ENCODE assay signal across 12 cellular contexts in the genomic region with DNA sequence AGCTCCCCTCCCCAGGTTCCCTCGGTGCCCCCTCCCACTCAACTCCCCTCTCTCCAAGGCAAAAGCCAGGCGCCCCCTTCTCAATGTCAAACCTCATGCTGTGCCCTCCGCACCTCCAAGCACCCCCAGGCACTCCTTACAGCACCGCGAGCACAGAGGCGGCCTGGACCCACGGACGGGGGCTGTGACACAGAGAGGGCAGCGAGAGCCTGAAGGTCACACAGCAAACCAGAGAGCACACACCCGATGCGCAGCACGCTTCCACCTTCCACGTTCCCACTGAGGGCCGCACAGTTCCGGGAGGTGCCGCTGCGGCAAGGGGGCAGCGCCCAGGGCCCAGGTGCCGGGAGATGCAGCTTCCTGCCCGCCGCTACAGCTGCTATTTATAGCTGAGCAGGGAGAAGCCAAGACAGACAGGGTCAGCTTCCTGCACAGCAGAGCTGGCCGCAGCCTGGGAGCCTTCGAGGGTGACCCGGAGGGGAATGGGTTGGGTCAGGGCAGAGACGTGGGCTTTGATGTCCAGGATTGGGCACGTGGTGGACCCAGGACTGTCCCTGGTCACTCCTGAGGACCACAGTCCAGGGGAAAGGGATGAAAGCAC. TPM values are rescaled to one million over a fixed set of nuclear protein-coding genes. Genes with fewer than 3 reads are reported as not detected.
DNase-seq lines count a peak whose midpoint lies in the region; ATAC-seq and TF ChIP-seq lines count a peak whose summit lies in the region.
"Had no signal": no experiment of that assay in that cellular context is flagged by ENCODE, and none has a peak within 500 bp of the region (broad histone marks: within the 10 kb centered on the region; RNA-seq: fewer than 3 reads in every experiment).

No MANE protein-coding gene starts in this region.

- H3K4me3 ChIP-seq in BLaER1 treated with 17β-estradiol and CSF1 and Interleukin-3, amounts not matched to agents 10 nM and 100 nM = peak overlapping the region in 4 of 10 experiments; percentile 23 to 36 (median 31); a peak in 4 of 20 replicates
- H3K4me3 ChIP-seq in Jurkat, Clone E6-1 (ENCODE audit: low read length) = peak overlapping the region; percentile 37
- H3K4me3 ChIP-seq in lower leg skin (ENCODE audit: low read depth, poor library complexity, severe bottlenecking) (no peak overlapping the region), Karpas-422 (ENCODE audit: low read length) (no peak overlapping the region), PC-3 (ENCODE audit: low read length) (no peak overlapping the region)

- no peaks in the 10 kb centered on the region for H3F3A ChIP-seq in PC-3 (ENCODE audit: low read length, unreplicated experiment)

- H3K9ac ChIP-seq in BLaER1 treated with 17β-estradiol and CSF1 and Interleukin-3, amounts not matched to agents 10 nM and 100 nM = peak overlapping the region; percentile 13 to 77 (median 42); a peak in 20 of 22 replicates
- no peak overlapping the region for H3K9ac ChIP-seq in Karpas-422 (ENCODE audit: low read length)
- no peak overlapping the region for H3K9ac ChIP-seq in PC-3 (ENCODE audit: low read length)

- H3K4me1 Mint-ChIP-seq in dendritic cell treated with granulocyte-macrophage colony-stimulating factor and Interleukin-4, amounts not matched to agents 40 ng/mL and 50 ng/mL, for 4 days (ENCODE audit: low read depth) = peaks cover 100% of the 10 kb centered on the region
- H3K4me1 Mint-ChIP-seq in natural killer cell = peaks cover 29 to 62% of the 10 kb centered on the region in 2 donors

- H3K27ac Mint-ChIP-seq in dendritic cell treated with granulocyte-macrophage colony-stimulating factor and Interleukin-4, amounts not matched to agents 40 ng/mL and 50 ng/mL, for 4 days = peak overlapping the region; percentile 98
- H3K27ac Mint-ChIP-seq in natural killer cell = no peak overlapping the region

- H3K27me3 Mint-ChIP-seq in dendritic cell treated with granulocyte-macrophage colony-stimulating factor and Interleukin-4, amounts not matched to agents 40 ng/mL and 50 ng/mL, for 4 days = no peaks in the 10 kb centered on the region
- H3K27me3 Mint-ChIP-seq in natural killer cell (ENCODE audit: low read depth in 2 of 2) = no peaks in the 10 kb centered on the region

- ATAC-seq in natural killer cell (peak in 2 of 3 donors; percentile 21 to 35), GM19395 (IDR thresholded peaks at IDR 0.05; ENCODE audit: unreplicated experiment) (no peak), PC-3 (no peak)

- 54 to 61% methylated on average over 21 to 23 of the region's 26 CpGs for WGBS in lower leg skin, 2 donors

- peaks cover 68% of the 10 kb centered on the region for H3K36me3 Mint-ChIP-seq in dendritic cell treated with granulocyte-macrophage colony-stimulating factor and Interleukin-4, amounts not matched to agents 40 ng/mL and 50 ng/mL, for 4 days (ENCODE audit: low read depth)
- no peaks in the 10 kb centered on the region for H3K36me3 Mint-ChIP-seq in natural killer cell

- TF ChIP-seq CTCF in natural killer cell (IDR thresholded peaks at IDR 0.05) = no peak
- no peak for TF ChIP-seq CTCF in lower leg skin (IDR thresholded peaks at IDR 0.05)
- TF ChIP-seq CTCF in PC-3 (conservative IDR thresholded peaks at IDR 0.05; ENCODE audit: low read depth, low read length) = no peak

- no peaks in the 10 kb centered on the region for H3K27me3 ChIP-seq in BLaER1 treated with 17β-estradiol and CSF1 and Interleukin-3, amounts not matched to agents 10 nM and 100 nM
- H3K27me3 ChIP-seq in Karpas-422 (ENCODE audit: low read length) (no peaks in the 10 kb centered on the region), PC-3 (ENCODE audit: low read length) (no peaks in the 10 kb centered on the region)

- peak; percentile 52 for DNase-seq in Jurkat, Clone E6-1 (ENCODE audit: low read depth, low spot score)
- DNase-seq in natural killer cell (no peak), lower leg skin (ENCODE audit: low spot score in 2 of 2) (no peak), Karpas-422 (no peak), PC-3 (no peak)
- DNase-seq: activated CD4-positive, alpha-beta T cell treated with anti-CD3 and anti-CD28 coated beads for 1 hour; cortex of kidney; NCI-H1417 had no signal

- peaks cover 99% of the 10 kb centered on the region for H3K79me2 ChIP-seq in Karpas-422 (ENCODE audit: low read length)
- H3K79me2 ChIP-seq in PC-3 (ENCODE audit: low read length) = peaks cover 98% of the 10 kb centered on the region

- CTCF ChIA-PET in PC-3 (lab: Charles Lee) = no interaction called here

- peaks cover 0 to 2% (median under 1%) of the 10 kb centered on the region in 11 experiments; a peak in 6 of 22 replicates for H3K9me3 ChIP-seq in BLaER1 treated with 17β-estradiol and CSF1 and Interleukin-3, amounts not matched to agents 10 nM and 100 nM (replicated peaks in 1 of 11)
- H3K9me3 ChIP-seq in Karpas-422 (ENCODE audit: low read length) (no peaks in the 10 kb centered on the region), PC-3 (ENCODE audit: low read length) (no peaks in the 10 kb centered on the region)

- H3K4me1 ChIP-seq in BLaER1 treated with 17β-estradiol and CSF1 and Interleukin-3, amounts not matched to agents 10 nM and 100 nM = peaks cover 93 to 99% (median 96%) of the 10 kb centered on the region in 10 experiments
- H3K4me1 ChIP-seq in Karpas-422 (ENCODE audit: low read length) (peaks cover 78% of the 10 kb centered on the region), PC-3 (ENCODE audit: insufficient read depth, low read length) (peaks cover 25% of the 10 kb centered on the region)

- H3K9me2 ChIP-seq in Karpas-422 (replicated peaks; ENCODE audit: insufficient read depth, low read length) (no peaks in the 10 kb centered on the region), PC-3 (replicated peaks; ENCODE audit: low read length) (no peaks in the 10 kb centered on the region)

- H3K4me2 ChIP-seq in BLaER1 treated with 17β-estradiol and CSF1 and Interleukin-3, amounts not matched to agents 10 nM and 100 nM = peak overlapping the region; percentile 82 to 98 (median 95)
- H3K4me2 ChIP-seq in Karpas-422 (ENCODE audit: low read depth, low read length, poor library complexity, severe bottlenecking) (no peak overlapping the region), PC-3 (ENCODE audit: low read length) (no peak overlapping the region)

- POLR2A ChIA-PET in PC-3 (lab: Charles Lee; ENCODE audit: unreplicated experiment) = no interaction called here

- H4K20me1 ChIP-seq in BLaER1 treated with 17β-estradiol and CSF1 and Interleukin-3, amounts not matched to agents 10 nM and 100 nM = peaks cover 96 to 100% (median 99%) of the 10 kb centered on the region in 11 experiments
- peaks cover 84% of the 10 kb centered on the region for H4K20me1 ChIP-seq in Karpas-422 (ENCODE audit: insufficient read depth, low read depth, low read length)
- peaks cover 42% of the 10 kb centered on the region for H4K20me1 ChIP-seq in PC-3 (ENCODE audit: low read length)

- peak overlapping the region in 6 of 11 experiments; percentile 28 to 54 (median 38); a peak in 12 of 22 replicates for H3K27ac ChIP-seq in BLaER1 treated with 17β-estradiol and CSF1 and Interleukin-3, amounts not matched to agents 10 nM and 100 nM
- H3K27ac ChIP-seq in Karpas-422 (ENCODE audit: low read length) (no peak overlapping the region), PC-3 (ENCODE audit: low read length) (no peak overlapping the region)
- H3K27ac ChIP-seq: C4-2B had no signal

- H2AFZ ChIP-seq in Karpas-422 (ENCODE audit: low read length) = no peak overlapping the region
- H2AFZ ChIP-seq in PC-3 (ENCODE audit: low read length) = no peak overlapping the region

- H3K4me3 Mint-ChIP-seq in dendritic cell treated with granulocyte-macrophage colony-stimulating factor and Interleukin-4, amounts not matched to agents 40 ng/mL and 50 ng/mL, for 4 days = peak overlapping the region; percentile 62
- H3K4me3 Mint-ChIP-seq in natural killer cell = no peak overlapping the region

- intact Hi-C loops in dendritic cell treated with granulocyte-macrophage colony-stimulating factor and Interleukin-4, amounts not matched to agents 40 ng/mL and 50 ng/mL, for 4 days (cut with micrococcal nuclease) = loop anchor here (5.0 kb wide), 1 partner anchor 162 kb away; no protein-coding TSS in a partner anchor
- intact Hi-C loops in natural killer cell (cut with micrococcal nuclease) = no loop called here
- intact Hi-C loops in lower leg skin (cut with DNase I; ENCODE audit: low total_unique reads) = no loop called here
- intact Hi-C loops in PC-3 (cut with micrococcal nuclease) = no loop called here

- no TSS peak for BruUV-seq in PC-3 (replicated peaks; lab: Mats Ljungman, UMichigan)

- peaks cover 0 to 21% (median 4%) of the 10 kb centered on the region in 11 experiments; a peak in 9 of 22 replicates for H3K36me3 ChIP-seq in BLaER1 treated with 17β-estradiol and CSF1 and Interleukin-3, amounts not matched to agents 10 nM and 100 nM
- H3K36me3 ChIP-seq in Karpas-422 (ENCODE audit: insufficient read depth, low read length) (peaks cover under 1% of the 10 kb centered on the region), PC-3 (ENCODE audit: low read depth, low read length) (no peaks in the 10 kb centered on the region)

- H3K9me3 Mint-ChIP-seq in dendritic cell treated with granulocyte-macrophage colony-stimulating factor and Interleukin-4, amounts not matched to agents 40 ng/mL and 50 ng/mL, for 4 days = no peaks in the 10 kb centered on the region
- H3K9me3 Mint-ChIP-seq in natural killer cell = no peaks in the 10 kb centered on the region

- no peak for TF ChIP-seq POLR2A in lower leg skin (IDR thresholded peaks at IDR 0.05)

RNA-seq across cellular contexts. Expression of a gene that starts 12.9 kb away (rescaled TPM):
- polyA plus RNA-seq in Jurkat, Clone E6-1 (2012; ENCODE audit: insufficient read depth, insufficient read length) = 50.1 TPM
- total RNA-seq in natural killer cell = 100 to 1,000 TPM; 109 to 126 (median 125) TPM
- total RNA-seq in lower leg skin = 100 to 1,000 TPM in 3 of 4 donors, 10 to 100 TPM in 1; 92.1 to 262 (median 137) TPM
- 36.8 and 75.4 TPM in 2 replicates for total RNA-seq in Karpas-422 (2014; rRNA removed; shearing (Covaris generic); ENCODE audit: low replicate concordance)
- total RNA-seq in PC-3 (2014; rRNA removed) = 117 and 218 TPM in 2 replicates

Comparison
In these comparisons a context has a peak if more than half of its experiments do, and no peak if none do; other contexts are left out.
1. H3K27ac ChIP-seq: peak in BLaER1 treated with 17β-estradiol and CSF1 and Interleukin-3, amounts not matched to agents 10 nM and 100 nM (6 of 11); none in Karpas-422 (single experiment) and PC-3 (single experiment).
2. H3K4me2 ChIP-seq: peak in BLaER1 treated with 17β-estradiol and CSF1 and Interleukin-3, amounts not matched to agents 10 nM and 100 nM (11 of 11); none in Karpas-422 (single experiment) and PC-3 (single experiment).
3. H3K9ac ChIP-seq: peak in BLaER1 treated with 17β-estradiol and CSF1 and Interleukin-3, amounts not matched to agents 10 nM and 100 nM (11 of 11); none in Karpas-422 (single experiment) and PC-3 (single experiment).
4. ATAC-seq: peak in natural killer cell (2 of 3); none in GM19395 (single experiment) and PC-3 (single experiment).